ENCODE assay signal across 11 cellular contexts in the genomic region with DNA sequence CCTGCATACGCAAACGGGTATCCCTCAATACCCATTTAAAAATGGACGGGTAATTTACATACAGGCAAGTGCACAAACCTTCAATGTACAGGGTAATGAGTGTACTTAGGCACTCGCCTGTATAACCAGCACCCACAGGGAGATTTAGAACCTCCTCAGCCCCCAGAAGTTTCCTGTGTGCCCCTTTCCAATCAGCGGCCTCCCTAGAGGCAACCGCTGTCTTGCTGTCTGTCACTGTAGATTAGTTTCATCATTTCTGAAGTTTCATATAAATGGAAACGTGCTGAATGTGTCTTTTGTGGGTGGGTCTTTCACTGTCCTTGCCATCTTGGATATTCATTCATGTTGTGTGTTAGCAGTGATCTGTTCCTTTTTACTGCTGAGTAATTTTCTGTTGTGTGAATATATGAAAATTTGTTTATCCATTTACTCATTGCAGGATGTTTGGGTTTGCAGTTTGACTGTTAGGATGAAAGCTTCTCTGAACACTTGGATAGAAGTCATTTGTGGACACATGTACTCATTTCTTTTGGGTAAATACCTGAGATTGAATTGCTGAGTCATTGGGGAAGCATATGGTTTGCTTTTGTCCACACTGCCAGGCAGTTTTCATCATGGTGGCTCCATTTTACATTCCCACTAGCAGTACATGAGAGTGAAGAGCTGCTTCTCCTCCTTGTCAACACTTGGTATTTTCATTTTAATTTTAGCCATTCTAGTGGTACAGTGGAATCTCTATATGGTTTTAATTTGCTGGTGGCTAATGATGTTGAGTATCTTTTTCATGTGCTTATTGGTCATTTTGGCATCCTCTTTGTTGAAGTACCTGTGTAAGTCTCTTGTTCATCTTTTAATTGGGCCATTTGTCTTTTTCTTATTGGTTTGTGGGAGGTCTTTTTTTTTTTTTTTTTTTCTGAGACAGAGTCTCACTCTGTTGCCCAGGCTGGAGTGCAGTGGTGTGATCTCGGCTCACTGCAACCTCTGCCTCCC. TPM values are rescaled to one million over a fixed set of nuclear protein-coding genes. Genes with fewer than 3 reads are reported as not detected.
DNase-seq lines count a peak whose midpoint lies in the region; ATAC-seq, FAIRE-seq and TF ChIP-seq lines count a peak whose summit lies in the region.
"Had no signal": no experiment of that assay in that cellular context is flagged by ENCODE, and none has a peak within 500 bp of the region (broad histone marks: within the 10 kb centered on the region; RNA-seq: fewer than 3 reads in every experiment).

No MANE protein-coding gene starts in this region.

- no peak overlapping the region for H3K4me3 ChIP-seq in HepG2 (replicated peaks in 1 of 3; ENCODE audit: insufficient read depth in 1 of 3, low read depth in 2 of 3, low read length in 3 of 3)
- H3K4me3 ChIP-seq in right lobe of liver: no peak overlapping the region
- H3K4me3 ChIP-seq: lung had no signal

- DNase-seq in HepG2 (ENCODE audit: low spot score): peak; percentile 75
- DNase-seq in right lobe of liver: no peak
- DNase-seq in stimulated activated naive B cell treated with anti-CD40 and anti-IgM and Interleukin-4, amounts not matched to agents 10 μg/mL and 1 μg/mL and 100 μg/mL, for 72 hours: no peak
- DNase-seq in islet precursor cell: no peak
- no peak for DNase-seq in SHP77 (lab: John Stamatoyannopoulos, UW)
- no peak for DNase-seq in EL
- DNase-seq: NCI-H187 had no signal

- intact Hi-C loops in HepG2 (cut with micrococcal nuclease; ENCODE audit: unreplicated experiment): no loop called here
- intact Hi-C loops in right lobe of liver (cut with DNase I): no loop called here

- no peaks in the 10 kb centered on the region for H3K27me3 Mint-ChIP-seq in activated T-helper 17 cell treated with anti-CD3 and anti-CD28 coated beads, Interleukin-2, amount 50 U/mL, for 72 hours
- H3K27me3 Mint-ChIP-seq in stimulated activated naive B cell treated with anti-CD40 and anti-IgM and Interleukin-4, amounts not matched to agents 10 μg/mL and 1 μg/mL and 100 μg/mL, for 72 hours: peaks cover 14 to 32% of the 10 kb centered on the region in 2 donors

- H3K9me3 ChIP-seq in HepG2 (ENCODE audit: low read length): no peaks in the 10 kb centered on the region
- H3K9me3 ChIP-seq in right lobe of liver: no peaks in the 10 kb centered on the region

- in situ Hi-C loops in HepG2 (cut with HindIII; ENCODE audit: extremely low pct_ligation_motif_present, low pct_unique_long_range_greater_than_20kb): loop anchor here (10.0 kb wide), 1 partner anchor 401 kb away; no protein-coding TSS in a partner anchor

- H3K27ac ChIP-seq in HepG2 (ENCODE audit: extremely low read length, insufficient read depth, low read length): no peak overlapping the region
- no peak overlapping the region for H3K27ac ChIP-seq in right lobe of liver

- TF ChIP-seq RAD21 in HepG2 (CRISPR knock-in tag; IDR thresholded peaks at IDR 0.05): no peak

- no peak for TF ChIP-seq CTCF in HepG2 (CRISPR knock-in tag; IDR thresholded peaks at IDR 0.05)
- no peak for TF ChIP-seq CTCF in right lobe of liver (IDR thresholded peaks at IDR 0.05)

- no TSS peak for BruUV-seq in HepG2 (replicated peaks; lab: Mats Ljungman, UMichigan)

- H3K9me3 Mint-ChIP-seq in activated T-helper 17 cell treated with anti-CD3 and anti-CD28 coated beads, Interleukin-2, amount 50 U/mL, for 72 hours: no peaks in the 10 kb centered on the region
- H3K9me3 Mint-ChIP-seq in stimulated activated naive B cell treated with anti-CD40 and anti-IgM and Interleukin-4, amounts not matched to agents 10 μg/mL and 1 μg/mL and 100 μg/mL, for 72 hours: peaks cover 0 to 1% of the 10 kb centered on the region in 2 donors

- H3K36me3 ChIP-seq in HepG2 (replicated peaks in 1 of 2; ENCODE audit: control insufficient read depth in 1 of 2, insufficient read depth in 2 of 2, low read length in 2 of 2) (no peaks in the 10 kb centered on the region), right lobe of liver (no peaks in the 10 kb centered on the region)

- ATAC-seq in HepG2 (no peak), right lobe of liver (no peak), HG03378 (IDR thresholded peaks at IDR 0.05; ENCODE audit: unreplicated experiment) (peak; percentile 34)
- ATAC-seq in activated T-helper 17 cell treated with anti-CD3 and anti-CD28 coated beads, Interleukin-2, amount 50 U/mL, for 72 hours (replicated peaks): peak; percentile 69
- peak; percentile 17 to 21 for ATAC-seq in stimulated activated naive B cell treated with anti-CD40 and anti-IgM and Interleukin-4, amounts not matched to agents 10 μg/mL and 1 μg/mL and 100 μg/mL, for 72 hours (replicated peaks)

- peak; percentile 18 for FAIRE-seq in HepG2 (lab: Jason Lieb, UNC)

- H3K4me1 Mint-ChIP-seq in activated T-helper 17 cell treated with anti-CD3 and anti-CD28 coated beads, Interleukin-2, amount 50 U/mL, for 72 hours: peaks cover 27% of the 10 kb centered on the region
- H3K4me1 Mint-ChIP-seq in stimulated activated naive B cell treated with anti-CD40 and anti-IgM and Interleukin-4, amounts not matched to agents 10 μg/mL and 1 μg/mL and 100 μg/mL, for 72 hours: peaks cover 53 to 77% of the 10 kb centered on the region in 2 donors

- peak overlapping the region; percentile 96 for H3K4me3 Mint-ChIP-seq in activated T-helper 17 cell treated with anti-CD3 and anti-CD28 coated beads, Interleukin-2, amount 50 U/mL, for 72 hours
- no peak overlapping the region for H3K4me3 Mint-ChIP-seq in stimulated activated naive B cell treated with anti-CD40 and anti-IgM and Interleukin-4, amounts not matched to agents 10 μg/mL and 1 μg/mL and 100 μg/mL, for 72 hours
- H3K4me3 Mint-ChIP-seq: WTC11 had no signal

- TF ChIP-seq POLR2A in HepG2 (IDR thresholded peaks at IDR 0.05; ENCODE audit: insufficient read depth in 1 of 2, low read depth in 2 of 2, low read length in 2 of 2) (no peak), right lobe of liver (IDR thresholded peaks at IDR 0.05) (no peak)

- no peaks in the 10 kb centered on the region for H4K20me1 ChIP-seq in HepG2 (ENCODE audit: insufficient read depth, low read length)

- H3K27me3 ChIP-seq in HepG2 (ENCODE audit: control insufficient read depth in 1 of 2, insufficient read depth in 2 of 2, low read length in 2 of 2) (peaks cover 6 to 32% of the 10 kb centered on the region in 2 experiments; a peak in 4 of 5 replicates), right lobe of liver (no peaks in the 10 kb centered on the region)

- no peak overlapping the region for H2AFZ ChIP-seq in HepG2 (ENCODE audit: low read length)

- peak overlapping the region; percentile 99 for H3K27ac Mint-ChIP-seq in activated T-helper 17 cell treated with anti-CD3 and anti-CD28 coated beads, Interleukin-2, amount 50 U/mL, for 72 hours
- peak overlapping the region; percentile 74 for H3K27ac Mint-ChIP-seq in stimulated activated naive B cell treated with anti-CD40 and anti-IgM and Interleukin-4, amounts not matched to agents 10 μg/mL and 1 μg/mL and 100 μg/mL, for 72 hours
- H3K27ac Mint-ChIP-seq: WTC11 had no signal

- 74% methylated on average over 8 of the region's 8 CpGs for WGBS in HepG2 (ENCODE audit: low lambda C conversion rate)
- 79% methylated on average over 8 of the region's 8 CpGs for WGBS in right lobe of liver (ENCODE audit: insufficient coverage, low coverage, low lambda C conversion rate, missing lambda C conversion rate)

- H3K79me2 ChIP-seq in HepG2 (ENCODE audit: insufficient read depth, low read length): no peaks in the 10 kb centered on the region

- CTCF ChIA-PET in HepG2 (lab: Yijun Ruan, JAX; ENCODE audit: low intra/inter-chr PET ratio, low total read pairs): no interaction called here

- H3K4me1 ChIP-seq in HepG2 (ENCODE audit: insufficient read depth, low read length) (peaks cover 83% of the 10 kb centered on the region), right lobe of liver (peaks cover 0 to 11% (median 2%) of the 10 kb centered on the region in 4 donors)

- H3K9ac ChIP-seq in HepG2 (ENCODE audit: insufficient read depth, low read depth, low read length): no peak overlapping the region

- TF ChIP-seq EP300 in HepG2 (IDR thresholded peaks at IDR 0.05; ENCODE audit: low read depth in 2 of 2, low read length in 2 of 2) (peak in 1 of 2 experiments; percentile 54; a peak in 1 of 4 replicates), HepG2 (CRISPR knock-in tag; IDR thresholded peaks at IDR 0.05; ENCODE audit: borderline replicate concordance) (peak; percentile 45; the same call in 1 of the 2 replicates)

- POLR2A ChIA-PET in HepG2 (lab: Yijun Ruan, JAX): no interaction called here

- no peak overlapping the region for H3K4me2 ChIP-seq in HepG2 (ENCODE audit: low read depth, low read length)

- H3K36me3 Mint-ChIP-seq in activated T-helper 17 cell treated with anti-CD3 and anti-CD28 coated beads, Interleukin-2, amount 50 U/mL, for 72 hours (ENCODE audit: low read depth): peaks cover 17% of the 10 kb centered on the region
- peaks cover 0 to 10% of the 10 kb centered on the region in 2 donors for H3K36me3 Mint-ChIP-seq in stimulated activated naive B cell treated with anti-CD40 and anti-IgM and Interleukin-4, amounts not matched to agents 10 μg/mL and 1 μg/mL and 100 μg/mL, for 72 hours
- H3K36me3 Mint-ChIP-seq: WTC11 had no signal

RNA-seq across cellular contexts. Expression of a gene that starts 2.1 kb away (rescaled TPM):
- total RNA-seq in HepG2 (2016; rRNA removed; fragmentation: Illumina TruSeq; extraction: Trizol) (2.3 and 4.3 TPM in 2 replicates), right lobe of liver (10 to 100 TPM in 1 of 6 experiments, 1 to 10 TPM in 5; 2.5 to 10.2 (median 6.5) TPM)
- total RNA-seq in HepG2 (2016; cell fraction: cytosol; rRNA removed; fragmentation: Illumina TruSeq; extraction: Trizol; ENCODE audit: low read depth): 0.51 and 1.3 TPM in 2 replicates
- total RNA-seq in HepG2 (2016; cell fraction: insoluble cytoplasmic fraction; rRNA removed; fragmentation: Illumina TruSeq; extraction: Trizol): 2.5 and 4.5 TPM in 2 replicates
- 1.1 and 1.8 TPM in 2 replicates for total RNA-seq in HepG2 (2016; cell fraction: membrane; rRNA removed; fragmentation: Illumina TruSeq; extraction: Trizol)
- 3.9 and 5.9 TPM in 2 replicates for total RNA-seq in HepG2 (2016; cell fraction: nucleus; rRNA removed; fragmentation: Illumina TruSeq; extraction: Trizol)
- 2.2 and 3.7 TPM in 2 replicates for polyA plus RNA-seq in HepG2 (2011; rRNA removed)
- 1.2 and 1.5 TPM in 2 replicates for polyA plus RNA-seq in HepG2 (2011; cell fraction: cytosol; rRNA removed)
- 14.6 and 16.9 TPM in 2 replicates for polyA plus RNA-seq in HepG2 (2011; cell fraction: nucleus; rRNA removed)
- polyA plus RNA-seq in HepG2 (2012): 1.7 and 3.0 TPM in 2 replicates
- 0.17 and 0.38 TPM in 2 replicates for polyA plus RNA-seq in HepG2 (2016; cell fraction: cytosol; fragmentation: Illumina TruSeq; extraction: Trizol; ENCODE audit: low read depth)
- 1.2 and 1.4 TPM in 2 replicates for polyA plus RNA-seq in HepG2 (2016; cell fraction: insoluble cytoplasmic fraction; fragmentation: Illumina TruSeq; extraction: Trizol; ENCODE audit: low read depth)
- 0.44 and 0.47 TPM in 2 replicates for polyA plus RNA-seq in HepG2 (2016; cell fraction: membrane; fragmentation: Illumina TruSeq; extraction: Trizol; ENCODE audit: low read depth)
- polyA plus RNA-seq in HepG2 (2016; cell fraction: nucleus; fragmentation: Illumina TruSeq; extraction: Trizol; ENCODE audit: insufficient read depth, low read depth): 6.9 and 8.7 TPM in 2 replicates
- 17.5 and 40.6 TPM in 2 replicates for polyA minus RNA-seq in HepG2 (2011; rRNA and poly(A)+ RNA removed; ENCODE audit: low replicate concordance)
- polyA minus RNA-seq in HepG2 (2011; cell fraction: cytosol; rRNA and poly(A)+ RNA removed): 2.0 and 5.5 TPM in 2 replicates
- 9.0 and 10.2 TPM in 2 replicates for polyA minus RNA-seq in HepG2 (2011; cell fraction: nucleus; rRNA and poly(A)+ RNA removed)
- 100 to 1,000 TPM; 156 to 173 TPM for total RNA-seq in activated T-helper 17 cell treated with anti-CD3 and anti-CD28 coated beads, Interleukin-2, amount 50 U/mL, for 72 hours

Comparison
In these comparisons a context has a peak if more than half of its experiments do, and no peak if none do; other contexts are left out.
1. ATAC-seq: peak in HG03378 (single experiment), activated T-helper 17 cell treated with anti-CD3 and anti-CD28 coated beads, Interleukin-2, amount 50 U/mL, for 72 hours (single experiment) and stimulated activated naive B cell treated with anti-CD40 and anti-IgM and Interleukin-4, amounts not matched to agents 10 μg/mL and 1 μg/mL and 100 μg/mL, for 72 hours (2 of 2); none in HepG2 (single experiment) and right lobe of liver (0 of 4).
2. RNA of a gene that starts 2.1 kb away (total RNA-seq): 156 to 173 TPM in activated T-helper 17 cell treated with anti-CD3 and anti-CD28 coated beads, Interleukin-2, amount 50 U/mL, for 72 hours; 2.5 to 10.2 TPM in right lobe of liver and 0.51 to 5.9 TPM in HepG2; every median in the first group is over 10 times any median in the second.